In the genomic region with DNA sequence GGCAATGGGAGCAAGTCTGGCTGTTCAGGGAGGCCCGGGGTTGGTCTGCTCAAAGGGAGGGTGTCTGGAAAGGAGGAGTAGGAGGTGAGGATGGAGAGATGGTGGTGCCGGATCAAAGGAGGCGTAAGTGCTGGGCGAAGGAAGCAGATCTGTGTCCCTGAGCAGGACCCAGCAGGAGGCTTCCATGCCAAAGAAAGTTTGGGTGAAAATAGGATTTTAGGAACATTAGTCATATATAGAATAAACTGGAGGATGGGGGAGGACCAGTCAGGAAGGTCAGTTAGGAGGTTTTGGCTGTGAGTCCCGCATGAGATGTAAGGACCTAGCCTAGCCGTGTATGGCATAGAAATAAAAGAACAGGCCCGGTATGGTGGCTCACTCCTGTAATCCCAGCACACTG, we compare ENCODE assay signal across 1 cellular context.
TF ChIP-seq lines count a peak whose summit lies in the region.

No MANE protein-coding gene starts in this region.

TF ChIP-seq in GM23338, 12 proteins besides CTCF, POLR2A, EP300 and RAD21 (continued from another document):
- TF ChIP-seq, protein P1, sequence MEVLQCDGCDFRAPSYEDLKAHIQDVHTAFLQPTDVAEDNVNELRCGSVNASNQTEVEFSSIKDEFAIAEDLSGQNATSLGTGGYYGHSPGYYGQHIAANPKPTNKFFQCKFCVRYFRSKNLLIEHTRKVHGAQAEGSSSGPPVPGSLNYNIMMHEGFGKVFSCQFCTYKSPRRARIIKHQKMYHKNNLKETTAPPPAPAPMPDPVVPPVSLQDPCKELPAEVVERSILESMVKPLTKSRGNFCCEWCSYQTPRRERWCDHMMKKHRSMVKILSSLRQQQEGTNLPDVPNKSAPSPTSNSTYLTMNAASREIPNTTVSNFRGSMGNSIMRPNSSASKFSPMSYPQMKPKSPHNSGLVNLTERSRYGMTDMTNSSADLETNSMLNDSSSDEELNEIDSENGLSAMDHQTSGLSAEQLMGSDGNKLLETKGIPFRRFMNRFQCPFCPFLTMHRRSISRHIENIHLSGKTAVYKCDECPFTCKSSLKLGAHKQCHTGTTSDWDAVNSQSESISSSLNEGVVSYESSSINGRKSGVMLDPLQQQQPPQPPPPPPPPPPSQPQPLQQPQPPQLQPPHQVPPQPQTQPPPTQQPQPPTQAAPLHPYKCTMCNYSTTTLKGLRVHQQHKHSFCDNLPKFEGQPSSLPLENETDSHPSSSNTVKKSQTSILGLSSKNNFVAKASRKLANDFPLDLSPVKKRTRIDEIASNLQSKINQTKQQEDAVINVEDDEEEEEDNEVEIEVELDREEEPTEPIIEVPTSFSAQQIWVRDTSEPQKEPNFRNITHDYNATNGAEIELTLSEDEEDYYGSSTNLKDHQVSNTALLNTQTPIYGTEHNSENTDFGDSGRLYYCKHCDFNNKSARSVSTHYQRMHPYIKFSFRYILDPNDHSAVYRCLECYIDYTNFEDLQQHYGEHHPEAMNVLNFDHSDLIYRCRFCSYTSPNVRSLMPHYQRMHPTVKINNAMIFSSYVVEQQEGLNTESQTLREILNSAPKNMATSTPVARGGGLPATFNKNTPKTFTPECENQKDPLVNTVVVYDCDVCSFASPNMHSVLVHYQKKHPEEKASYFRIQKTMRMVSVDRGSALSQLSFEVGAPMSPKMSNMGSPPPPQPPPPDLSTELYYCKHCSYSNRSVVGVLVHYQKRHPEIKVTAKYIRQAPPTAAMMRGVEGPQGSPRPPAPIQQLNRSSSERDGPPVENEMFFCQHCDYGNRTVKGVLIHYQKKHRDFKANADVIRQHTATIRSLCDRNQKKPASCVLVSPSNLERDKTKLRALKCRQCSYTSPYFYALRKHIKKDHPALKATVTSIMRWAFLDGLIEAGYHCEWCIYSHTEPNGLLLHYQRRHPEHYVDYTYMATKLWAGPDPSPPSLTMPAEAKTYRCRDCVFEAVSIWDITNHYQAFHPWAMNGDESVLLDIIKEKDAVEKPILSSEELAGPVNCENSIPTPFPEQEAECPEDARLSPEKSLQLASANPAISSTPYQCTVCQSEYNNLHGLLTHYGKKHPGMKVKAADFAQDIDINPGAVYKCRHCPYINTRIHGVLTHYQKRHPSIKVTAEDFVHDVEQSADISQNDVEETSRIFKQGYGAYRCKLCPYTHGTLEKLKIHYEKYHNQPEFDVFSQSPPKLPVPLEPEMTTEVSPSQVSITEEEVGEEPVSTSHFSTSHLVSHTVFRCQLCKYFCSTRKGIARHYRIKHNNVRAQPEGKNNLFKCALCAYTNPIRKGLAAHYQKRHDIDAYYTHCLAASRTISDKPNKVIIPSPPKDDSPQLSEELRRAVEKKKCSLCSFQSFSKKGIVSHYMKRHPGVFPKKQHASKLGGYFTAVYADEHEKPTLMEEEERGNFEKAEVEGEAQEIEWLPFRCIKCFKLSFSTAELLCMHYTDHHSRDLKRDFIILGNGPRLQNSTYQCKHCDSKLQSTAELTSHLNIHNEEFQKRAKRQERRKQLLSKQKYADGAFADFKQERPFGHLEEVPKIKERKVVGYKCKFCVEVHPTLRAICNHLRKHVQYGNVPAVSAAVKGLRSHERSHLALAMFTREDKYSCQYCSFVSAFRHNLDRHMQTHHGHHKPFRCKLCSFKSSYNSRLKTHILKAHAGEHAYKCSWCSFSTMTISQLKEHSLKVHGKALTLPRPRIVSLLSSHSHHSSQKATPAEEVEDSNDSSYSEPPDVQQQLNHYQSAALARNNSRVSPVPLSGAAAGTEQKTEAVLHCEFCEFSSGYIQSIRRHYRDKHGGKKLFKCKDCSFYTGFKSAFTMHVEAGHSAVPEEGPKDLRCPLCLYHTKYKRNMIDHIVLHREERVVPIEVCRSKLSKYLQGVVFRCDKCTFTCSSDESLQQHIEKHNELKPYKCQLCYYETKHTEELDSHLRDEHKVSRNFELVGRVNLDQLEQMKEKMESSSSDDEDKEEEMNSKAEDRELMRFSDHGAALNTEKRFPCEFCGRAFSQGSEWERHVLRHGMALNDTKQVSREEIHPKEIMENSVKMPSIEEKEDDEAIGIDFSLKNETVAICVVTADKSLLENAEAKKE (CRISPR knock-in tag; IDR thresholded peaks at IDR 0.05) = no peak
- TF ChIP-seq ZNF331 (CRISPR knock-in tag; IDR thresholded peaks at IDR 0.05; ENCODE audit: low read depth) = no peak
- no peak for TF ChIP-seq JUNB (IDR thresholded peaks at IDR 0.05; ENCODE audit: unreplicated experiment)
- TF ChIP-seq NANOG (IDR thresholded peaks at IDR 0.05; ENCODE audit: borderline replicate concordance) = no peak
- TF ChIP-seq, protein P2, sequence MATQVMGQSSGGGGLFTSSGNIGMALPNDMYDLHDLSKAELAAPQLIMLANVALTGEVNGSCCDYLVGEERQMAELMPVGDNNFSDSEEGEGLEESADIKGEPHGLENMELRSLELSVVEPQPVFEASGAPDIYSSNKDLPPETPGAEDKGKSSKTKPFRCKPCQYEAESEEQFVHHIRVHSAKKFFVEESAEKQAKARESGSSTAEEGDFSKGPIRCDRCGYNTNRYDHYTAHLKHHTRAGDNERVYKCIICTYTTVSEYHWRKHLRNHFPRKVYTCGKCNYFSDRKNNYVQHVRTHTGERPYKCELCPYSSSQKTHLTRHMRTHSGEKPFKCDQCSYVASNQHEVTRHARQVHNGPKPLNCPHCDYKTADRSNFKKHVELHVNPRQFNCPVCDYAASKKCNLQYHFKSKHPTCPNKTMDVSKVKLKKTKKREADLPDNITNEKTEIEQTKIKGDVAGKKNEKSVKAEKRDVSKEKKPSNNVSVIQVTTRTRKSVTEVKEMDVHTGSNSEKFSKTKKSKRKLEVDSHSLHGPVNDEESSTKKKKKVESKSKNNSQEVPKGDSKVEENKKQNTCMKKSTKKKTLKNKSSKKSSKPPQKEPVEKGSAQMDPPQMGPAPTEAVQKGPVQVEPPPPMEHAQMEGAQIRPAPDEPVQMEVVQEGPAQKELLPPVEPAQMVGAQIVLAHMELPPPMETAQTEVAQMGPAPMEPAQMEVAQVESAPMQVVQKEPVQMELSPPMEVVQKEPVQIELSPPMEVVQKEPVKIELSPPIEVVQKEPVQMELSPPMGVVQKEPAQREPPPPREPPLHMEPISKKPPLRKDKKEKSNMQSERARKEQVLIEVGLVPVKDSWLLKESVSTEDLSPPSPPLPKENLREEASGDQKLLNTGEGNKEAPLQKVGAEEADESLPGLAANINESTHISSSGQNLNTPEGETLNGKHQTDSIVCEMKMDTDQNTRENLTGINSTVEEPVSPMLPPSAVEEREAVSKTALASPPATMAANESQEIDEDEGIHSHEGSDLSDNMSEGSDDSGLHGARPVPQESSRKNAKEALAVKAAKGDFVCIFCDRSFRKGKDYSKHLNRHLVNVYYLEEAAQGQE (IDR thresholded peaks at IDR 0.05; ENCODE audit: unreplicated experiment) = no peak
- TF ChIP-seq, protein P3, sequence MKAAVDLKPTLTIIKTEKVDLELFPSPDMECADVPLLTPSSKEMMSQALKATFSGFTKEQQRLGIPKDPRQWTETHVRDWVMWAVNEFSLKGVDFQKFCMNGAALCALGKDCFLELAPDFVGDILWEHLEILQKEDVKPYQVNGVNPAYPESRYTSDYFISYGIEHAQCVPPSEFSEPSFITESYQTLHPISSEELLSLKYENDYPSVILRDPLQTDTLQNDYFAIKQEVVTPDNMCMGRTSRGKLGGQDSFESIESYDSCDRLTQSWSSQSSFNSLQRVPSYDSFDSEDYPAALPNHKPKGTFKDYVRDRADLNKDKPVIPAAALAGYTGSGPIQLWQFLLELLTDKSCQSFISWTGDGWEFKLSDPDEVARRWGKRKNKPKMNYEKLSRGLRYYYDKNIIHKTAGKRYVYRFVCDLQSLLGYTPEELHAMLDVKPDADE (IDR thresholded peaks at IDR 0.05) = no peak
